1 cellular context compared by ENCODE assay signal in genomic region chr1:229557913-229558414, GRCh38.
TF ChIP-seq lines count a peak whose summit lies in the region.

No MANE protein-coding gene starts in this region.

TF ChIP-seq in HEK293, 187 proteins besides CTCF, POLR2A, EP300 and RAD21 (continued from another document):
- TF ChIP-seq PRDM2 (tag by site-specific recombination; IDR thresholded peaks at IDR 0.05; ENCODE audit: borderline replicate concordance): no peak
- no peak for TF ChIP-seq ZNF133 (tag by site-specific recombination; IDR thresholded peaks at IDR 0.05)
- TF ChIP-seq SP3 (tag by site-specific recombination; IDR thresholded peaks at IDR 0.05): no peak
- no peak for TF ChIP-seq ZNF677 (tag by site-specific recombination; IDR thresholded peaks at IDR 0.05)
- no peak for TF ChIP-seq MYNN (tag by site-specific recombination; IDR thresholded peaks at IDR 0.05; ENCODE audit: borderline replicate concordance)
- no peak for TF ChIP-seq ZNF449 (tag by site-specific recombination; IDR thresholded peaks at IDR 0.05)
- TF ChIP-seq ZNF623 (tag by site-specific recombination; IDR thresholded peaks at IDR 0.05): 0 out of 2 replicates have a peak, but pooled peaks have one; percentile 8
- no peak for TF ChIP-seq ZNF629 (tag by site-specific recombination; IDR thresholded peaks at IDR 0.05)
- no peak for TF ChIP-seq TRIM28 (IDR thresholded peaks at IDR 0.05; ENCODE audit: borderline replicate concordance, low read length)
- no peak for TF ChIP-seq ZNF544 (tag by site-specific recombination; IDR thresholded peaks at IDR 0.05)
- no peak for TF ChIP-seq ZNF768 (tag by site-specific recombination; IDR thresholded peaks at IDR 0.05)
- no peak for TF ChIP-seq ZNF837 (tag by site-specific recombination; IDR thresholded peaks at IDR 0.05)
- no peak for TF ChIP-seq GFI1B (tag by site-specific recombination; IDR thresholded peaks at IDR 0.05)
- TF ChIP-seq, protein P1, sequence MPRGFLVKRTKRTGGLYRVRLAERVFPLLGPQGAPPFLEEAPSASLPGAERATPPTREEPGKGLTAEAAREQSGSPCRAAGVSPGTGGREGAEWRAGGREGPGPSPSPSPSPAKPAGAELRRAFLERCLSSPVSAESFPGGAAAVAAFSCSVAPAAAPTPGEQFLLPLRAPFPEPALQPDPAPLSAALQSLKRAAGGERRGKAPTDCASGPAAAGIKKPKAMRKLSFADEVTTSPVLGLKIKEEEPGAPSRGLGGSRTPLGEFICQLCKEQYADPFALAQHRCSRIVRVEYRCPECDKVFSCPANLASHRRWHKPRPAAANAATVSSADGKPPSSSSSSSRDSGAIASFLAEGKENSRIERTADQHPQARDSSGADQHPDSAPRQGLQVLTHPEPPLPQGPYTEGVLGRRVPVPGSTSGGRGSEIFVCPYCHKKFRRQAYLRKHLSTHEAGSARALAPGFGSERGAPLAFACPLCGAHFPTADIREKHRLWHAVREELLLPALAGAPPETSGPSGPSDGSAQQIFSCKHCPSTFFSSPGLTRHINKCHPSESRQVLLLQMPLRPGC (tag by site-specific recombination; IDR thresholded peaks at IDR 0.05): no peak
- no peak for TF ChIP-seq EGR2 (tag by site-specific recombination; IDR thresholded peaks at IDR 0.05; ENCODE audit: low read depth)
- peak; percentile 56 for TF ChIP-seq SP2 (tag by site-specific recombination; IDR thresholded peaks at IDR 0.05)
- TF ChIP-seq TCF7L2 (IDR thresholded peaks at IDR 0.05; ENCODE audit: borderline replicate concordance, low read depth, low read length): no peak
- TF ChIP-seq, protein P2, sequence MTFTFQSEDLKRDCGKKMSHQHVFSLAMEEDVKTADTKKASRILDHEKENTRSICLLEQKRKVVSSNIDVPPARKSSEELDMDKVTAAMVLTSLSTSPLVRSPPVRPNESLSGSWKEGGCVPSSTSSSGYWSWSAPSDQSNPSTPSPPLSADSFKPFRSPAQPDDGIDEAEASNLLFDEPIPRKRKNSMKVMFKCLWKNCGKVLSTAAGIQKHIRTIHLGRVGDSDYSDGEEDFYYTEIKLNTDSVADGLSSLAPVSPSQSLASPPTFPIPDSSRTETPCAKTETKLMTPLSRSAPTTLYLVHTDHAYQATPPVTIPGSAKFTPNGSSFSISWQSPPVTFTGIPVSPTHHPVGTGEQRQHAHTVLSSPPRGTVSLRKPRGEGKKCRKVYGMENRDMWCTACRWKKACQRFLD (tag by site-specific recombination; IDR thresholded peaks at IDR 0.05): no peak
- TF ChIP-seq ZNF555 (tag by site-specific recombination; conservative IDR thresholded peaks at IDR 0.05): no peak
- TF ChIP-seq MEIS1 (CRISPR knock-in tag; IDR thresholded peaks at IDR 0.05; ENCODE audit: borderline replicate concordance): no peak
- TF ChIP-seq ELK4 (IDR thresholded peaks at IDR 0.05; ENCODE audit: borderline replicate concordance, low read depth, low read length): no peak
- no peak for TF ChIP-seq PRDM1 (tag by site-specific recombination; IDR thresholded peaks at IDR 0.05)
- TF ChIP-seq HIC1 (tag by site-specific recombination; IDR thresholded peaks at IDR 0.05): no peak
- TF ChIP-seq ZNF394 (tag by site-specific recombination; IDR thresholded peaks at IDR 0.05; ENCODE audit: borderline replicate concordance): no peak
- no peak for TF ChIP-seq ZFHX2 (tag by site-specific recombination; conservative IDR thresholded peaks at IDR 0.05)
- no peak for TF ChIP-seq KLF10 (tag by site-specific recombination; IDR thresholded peaks at IDR 0.05)
- TF ChIP-seq ZNF112 (tag by site-specific recombination; IDR thresholded peaks at IDR 0.05): no peak
- peak; percentile 70 for TF ChIP-seq ZNF600 (tag by site-specific recombination; IDR thresholded peaks at IDR 0.05)
- no peak for TF ChIP-seq ZNF610 (tag by site-specific recombination; IDR thresholded peaks at IDR 0.05; ENCODE audit: borderline replicate concordance)
- no peak for TF ChIP-seq ZNF132 (tag by site-specific recombination; IDR thresholded peaks at IDR 0.05; ENCODE audit: borderline replicate concordance)
- TF ChIP-seq HOXA7 (CRISPR knock-in tag; IDR thresholded peaks at IDR 0.05; ENCODE audit: borderline replicate concordance): no peak
- no peak for TF ChIP-seq KLF7 (tag by site-specific recombination; IDR thresholded peaks at IDR 0.05; ENCODE audit: borderline replicate concordance)
- no peak for TF ChIP-seq GLI4 (tag by site-specific recombination; IDR thresholded peaks at IDR 0.05)
- peak; percentile 12; the same call in 1 of the 2 replicates for TF ChIP-seq GLIS2 (tag by site-specific recombination; IDR thresholded peaks at IDR 0.05)
- TF ChIP-seq ZNF707 (tag by site-specific recombination; IDR thresholded peaks at IDR 0.05): no peak
- peak; percentile 33; the same call in 1 of the 2 replicates for TF ChIP-seq ZXDB (tag by site-specific recombination; IDR thresholded peaks at IDR 0.05)
- no peak for TF ChIP-seq ZNF146 (tag by site-specific recombination; IDR thresholded peaks at IDR 0.05)
- TF ChIP-seq SETDB1 (IDR thresholded peaks at IDR 0.05; ENCODE audit: insufficient read length, low read length): no peak
- no peak for TF ChIP-seq ZNF518A (tag by site-specific recombination; conservative IDR thresholded peaks at IDR 0.05; ENCODE audit: low read depth)
- no peak for TF ChIP-seq ZBTB44 (tag by site-specific recombination; IDR thresholded peaks at IDR 0.05)
- TF ChIP-seq BCL11B (tag by site-specific recombination; IDR thresholded peaks at IDR 0.05; ENCODE audit: low read depth): no peak
